14 cellular contexts compared by ENCODE assay signal in the genomic region with DNA sequence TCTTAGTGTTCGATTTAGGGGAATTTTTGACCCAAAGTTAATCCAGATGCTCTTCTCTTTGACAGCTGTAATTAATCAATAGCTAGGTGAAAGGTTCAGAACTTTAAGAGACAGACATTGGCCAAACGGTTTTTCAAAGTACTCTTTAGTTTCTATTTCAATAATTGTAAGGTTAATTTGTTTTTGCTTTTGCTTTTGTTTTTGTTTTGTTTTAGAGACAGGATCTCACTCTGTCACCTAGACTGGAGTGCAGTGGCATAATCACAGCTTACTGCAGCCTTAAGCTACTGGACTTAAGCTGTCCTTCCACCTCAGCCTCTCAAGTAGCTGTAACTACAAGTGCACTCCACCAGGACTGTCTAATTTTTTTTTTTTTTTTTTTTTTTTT. TPM values are rescaled to one million over a fixed set of nuclear protein-coding genes. Genes with fewer than 3 reads are reported as not detected.
DNase-seq lines count a peak whose midpoint lies in the region; ATAC-seq and TF ChIP-seq lines count a peak whose summit lies in the region.
"Had no signal": no experiment of that assay in that cellular context is flagged by ENCODE, and none has a peak within 500 bp of the region (broad histone marks: within the 10 kb centered on the region; RNA-seq: fewer than 3 reads in every experiment).

No MANE protein-coding gene starts in this region.

- peak overlapping the region; percentile 86 for H3K27ac Mint-ChIP-seq in T-helper 2 cell treated with Interferon-gamma antibody and Interleukin-4, amounts not matched to agents 5 μg/mL and 100 μg/mL, for 36 hours

- peaks cover 38% of the 10 kb centered on the region for H3K4me1 Mint-ChIP-seq in T-helper 2 cell treated with Interferon-gamma antibody and Interleukin-4, amounts not matched to agents 5 μg/mL and 100 μg/mL, for 36 hours (ENCODE audit: low read depth)

- in situ Hi-C loops in G401 (cut with HindIII; ENCODE audit: low sequenced_read_pairs): no loop called here

- H3K27me3 ChIP-seq in left ventricle myocardium inferior (ENCODE audit: low read depth): peaks cover 6% of the 10 kb centered on the region
- H3K27me3 ChIP-seq: suprapubic skin had no signal

- no peak overlapping the region for H3K27ac ChIP-seq in left ventricle myocardium inferior (replicated peaks)
- H3K27ac ChIP-seq: suprapubic skin had no signal

- peaks cover 6% of the 10 kb centered on the region for H3K36me3 Mint-ChIP-seq in T-helper 2 cell treated with Interferon-gamma antibody and Interleukin-4, amounts not matched to agents 5 μg/mL and 100 μg/mL, for 36 hours (ENCODE audit: low read depth)

- H3K9me3 Mint-ChIP-seq in T-helper 2 cell treated with Interferon-gamma antibody and Interleukin-4, amounts not matched to agents 5 μg/mL and 100 μg/mL, for 36 hours: peaks cover 9% of the 10 kb centered on the region

- no peak for DNase-seq in T-helper 2 cell treated with Interferon-gamma antibody and Interleukin-4, amounts not matched to agents 5 μg/mL and 100 μg/mL, for 36 hours (ENCODE audit: low spot score)
- no peak for DNase-seq in left ventricle myocardium inferior
- DNase-seq in G401 (ENCODE audit: low spot score): no peak
- DNase-seq in DMS 273 treated with DMSO at 0.1 percent for 48 hours (lab: John Stamatoyannopoulos, UW): no peak
- DNase-seq in NCI-H446 treated with DMSO at 0.1 percent for 48 hours (lab: John Stamatoyannopoulos, UW): no peak
- DNase-seq: activated CD4-positive, alpha-beta T cell treated with anti-CD3 and anti-CD28 coated beads, Interleukin-2, amount 50 U/mL, for 48 hours; IMR-90; SK-N-SH; stimulated activated CD4-positive, alpha-beta T cell treated with anti-CD3 and anti-CD28 coated beads, Interleukin-2, amount 100 ng/mL, for 24 hours had no signal

- no peak for TF ChIP-seq CTCF in left ventricle myocardium inferior (IDR thresholded peaks at IDR 0.05; ENCODE audit: borderline replicate concordance)

- H3K36me3 ChIP-seq in left ventricle myocardium inferior: no peaks in the 10 kb centered on the region
- H3K36me3 ChIP-seq: suprapubic skin had no signal

- H3K4me1 ChIP-seq in left ventricle myocardium inferior: no peaks in the 10 kb centered on the region
- H3K4me1 ChIP-seq: suprapubic skin had no signal

- H3K4me3 ChIP-seq in left ventricle myocardium inferior: no peak overlapping the region
- H3K4me3 ChIP-seq: suprapubic skin had no signal

- ATAC-seq in GM18858 (IDR thresholded peaks at IDR 0.05; ENCODE audit: unreplicated experiment) (peak; percentile 85), GM19468 (IDR thresholded peaks at IDR 0.05; ENCODE audit: extremely low read depth, unreplicated experiment) (peak; percentile 69), HG02973 (IDR thresholded peaks at IDR 0.05; ENCODE audit: unreplicated experiment) (peak; percentile 86)
- ATAC-seq: esophagus mucosa had no signal

- H3K27me3 Mint-ChIP-seq in T-helper 2 cell treated with Interferon-gamma antibody and Interleukin-4, amounts not matched to agents 5 μg/mL and 100 μg/mL, for 36 hours (ENCODE audit: low read depth): no peaks in the 10 kb centered on the region

- H3K9me3 ChIP-seq in left ventricle myocardium inferior (replicated peaks): no peaks in the 10 kb centered on the region
- H3K9me3 ChIP-seq: SK-N-SH, suprapubic skin had no signal

- peak overlapping the region; percentile 52 for H3K4me3 Mint-ChIP-seq in T-helper 2 cell treated with Interferon-gamma antibody and Interleukin-4, amounts not matched to agents 5 μg/mL and 100 μg/mL, for 36 hours

- intact Hi-C loops in left ventricle myocardium inferior (cut with micrococcal nuclease): no loop called here

RNA-seq across cellular contexts. Expression of a gene that starts 44.1 kb away (rescaled TPM):
- total RNA-seq in left ventricle myocardium inferior: 5.9 TPM
- total RNA-seq in G401 (2014; rRNA removed; shearing (Covaris generic)): 8.3 and 13.8 TPM in 2 replicates
